ENCODE assay signal across 14 cellular contexts in the genomic region with DNA sequence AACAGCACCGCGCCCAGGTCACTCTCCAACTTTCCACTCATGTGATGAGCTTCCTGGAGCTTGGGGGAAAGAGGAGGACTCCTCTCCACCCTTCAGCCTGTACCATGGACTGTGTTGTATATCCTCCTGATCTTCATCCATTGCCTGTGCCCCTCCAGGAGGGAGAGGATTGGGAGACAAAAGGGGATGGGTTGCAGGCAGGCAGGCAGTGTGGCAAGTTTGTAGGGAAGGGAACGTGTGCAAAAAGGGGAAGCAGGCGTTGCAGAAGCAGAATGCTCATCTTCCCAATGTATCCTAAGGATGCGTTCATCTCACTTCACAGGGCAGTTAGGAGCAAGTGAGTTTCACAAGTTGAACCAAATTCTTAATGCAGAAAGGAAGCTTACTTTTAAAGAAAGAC. TPM values are rescaled to one million over a fixed set of nuclear protein-coding genes. Genes with fewer than 3 reads are reported as not detected.
A peak's percentile ranks its signal among the peaks of the same experiment; 100 is the strongest.
DNase-seq lines count a peak whose midpoint lies in the region; ATAC-seq, FAIRE-seq and TF ChIP-seq lines count a peak whose summit lies in the region.
"Had no signal": no experiment of that assay in that cellular context is flagged by ENCODE, and none has a peak within 500 bp of the region (broad histone marks: within the 10 kb centered on the region; RNA-seq: fewer than 3 reads in every experiment).

No MANE protein-coding gene starts in this region.

- intact Hi-C loops in CD14-positive monocyte (cut with micrococcal nuclease): no loop called here
- intact Hi-C loops in activated T-helper 1 cell treated with anti-CD3 and anti-CD28 coated beads, Interleukin-12 subunit alpha, Interleukin-12 subunit beta, Interleukin-2, Interleukin-4 antibody, amounts not matched to agents 30 ng/mL and 10 ng/mL and 1 ng/mL, durations not matched to agents 14 hours and 24 hours and 36 hours (cut with micrococcal nuclease): loop anchor here (2.0 to 5.0 kb wide), 2 partner anchors 16 to 191 kb away; no protein-coding TSS in a partner anchor
- intact Hi-C loops in HepG2 (cut with micrococcal nuclease; ENCODE audit: unreplicated experiment): no loop called here

- H3K9me3 Mint-ChIP-seq in CD14-positive monocyte: peaks cover 2 to 8% (median 3%) of the 10 kb centered on the region in 7 donors
- H3K9me3 Mint-ChIP-seq in activated T-helper 1 cell treated with anti-CD3 and anti-CD28 coated beads, Interleukin-12 subunit alpha, Interleukin-12 subunit beta, Interleukin-2, Interleukin-4 antibody, amounts not matched to agents 30 ng/mL and 10 ng/mL and 1 ng/mL, durations not matched to agents 14 hours and 24 hours and 36 hours: peaks cover 6% of the 10 kb centered on the region

- H3K4me1 Mint-ChIP-seq in CD14-positive monocyte: peaks cover 15% of the 10 kb centered on the region
- peaks cover 22% of the 10 kb centered on the region for H3K4me1 Mint-ChIP-seq in activated T-helper 1 cell treated with anti-CD3 and anti-CD28 coated beads, Interleukin-12 subunit alpha, Interleukin-12 subunit beta, Interleukin-2, Interleukin-4 antibody, amounts not matched to agents 30 ng/mL and 10 ng/mL and 1 ng/mL, durations not matched to agents 14 hours and 24 hours and 36 hours (ENCODE audit: low read depth)

- no peak overlapping the region for H3K27ac ChIP-seq in HepG2 (ENCODE audit: extremely low read length, insufficient read depth, low read length)

- in situ Hi-C loops in HepG2 (cut with HindIII; ENCODE audit: extremely low pct_ligation_motif_present, low pct_unique_long_range_greater_than_20kb): no loop called here

- no peaks in the 10 kb centered on the region for H3K36me3 Mint-ChIP-seq in CD14-positive monocyte
- no peaks in the 10 kb centered on the region for H3K36me3 Mint-ChIP-seq in activated T-helper 1 cell treated with anti-CD3 and anti-CD28 coated beads, Interleukin-12 subunit alpha, Interleukin-12 subunit beta, Interleukin-2, Interleukin-4 antibody, amounts not matched to agents 30 ng/mL and 10 ng/mL and 1 ng/mL, durations not matched to agents 14 hours and 24 hours and 36 hours (ENCODE audit: low read depth)

- DNase-seq in CD14-positive monocyte (ENCODE audit: low spot score): no peak
- DNase-seq in HT-29 (ENCODE audit: low spot score): peak; percentile 9
- DNase-seq in activated T-helper 1 cell treated with anti-CD3 and anti-CD28 coated beads, Interleukin-12 subunit alpha, Interleukin-12 subunit beta, Interleukin-2, Interleukin-4 antibody, amounts not matched to agents 30 ng/mL and 10 ng/mL and 1 ng/mL, durations not matched to agents 14 hours and 24 hours and 36 hours (ENCODE audit: low spot score): no peak
- DNase-seq in HepG2 (ENCODE audit: low spot score): no peak
- no peak for DNase-seq in cerebellar cortex (ENCODE audit: low spot score)
- DNase-seq: occipital lobe, RPMI8226 had no signal

- no peak for TF ChIP-seq CTCF in CD14-positive monocyte (IDR thresholded peaks at IDR 0.05)
- TF ChIP-seq CTCF in HepG2 (CRISPR knock-in tag; IDR thresholded peaks at IDR 0.05): no peak

- no peaks in the 10 kb centered on the region for H4K20me1 ChIP-seq in HepG2 (ENCODE audit: insufficient read depth, low read length)

- H3K79me2 ChIP-seq in HepG2 (ENCODE audit: insufficient read depth, low read length): no peaks in the 10 kb centered on the region

- TF ChIP-seq POLR2A in HepG2 (IDR thresholded peaks at IDR 0.05; ENCODE audit: insufficient read depth in 1 of 2, low read depth in 2 of 2, low read length in 2 of 2): no peak

- no peaks in the 10 kb centered on the region for H3K27me3 ChIP-seq in HepG2 (ENCODE audit: control insufficient read depth in 1 of 2, insufficient read depth in 2 of 2, low read length in 2 of 2)

- H3K4me3 ChIP-seq in HepG2 (replicated peaks in 1 of 3; ENCODE audit: insufficient read depth in 1 of 3, low read depth in 2 of 3, low read length in 3 of 3): peak overlapping the region in 1 of 3 experiments; percentile 68; a peak in 1 of 6 replicates

- no peak for TF ChIP-seq EP300 in HepG2 (IDR thresholded peaks at IDR 0.05; ENCODE audit: low read depth in 2 of 2, low read length in 2 of 2)
- no peak for TF ChIP-seq EP300 in HepG2 (CRISPR knock-in tag; IDR thresholded peaks at IDR 0.05; ENCODE audit: borderline replicate concordance)

- H3K36me3 ChIP-seq in HepG2 (replicated peaks in 1 of 2; ENCODE audit: control insufficient read depth in 1 of 2, insufficient read depth in 2 of 2, low read length in 2 of 2): no peaks in the 10 kb centered on the region

- CTCF ChIA-PET in HepG2 (lab: Yijun Ruan, JAX; ENCODE audit: low intra/inter-chr PET ratio, low total read pairs): no interaction called here

- no peak overlapping the region for H2AFZ ChIP-seq in HepG2 (ENCODE audit: low read length)

- peaks cover 7% of the 10 kb centered on the region for H3K4me1 ChIP-seq in HepG2 (ENCODE audit: insufficient read depth, low read length)

- no peak overlapping the region for H3K9ac ChIP-seq in HepG2 (ENCODE audit: insufficient read depth, low read depth, low read length)

- no peak for FAIRE-seq in HepG2 (lab: Jason Lieb, UNC)
- FAIRE-seq: frontal cortex, G401.6, HTR-8/SVneo had no signal

- H3K27me3 Mint-ChIP-seq in CD14-positive monocyte (ENCODE audit: low read depth in 3 of 3): peaks cover 0 to 4% (median 2%) of the 10 kb centered on the region in 3 donors
- H3K27me3 Mint-ChIP-seq in activated T-helper 1 cell treated with anti-CD3 and anti-CD28 coated beads, Interleukin-12 subunit alpha, Interleukin-12 subunit beta, Interleukin-2, Interleukin-4 antibody, amounts not matched to agents 30 ng/mL and 10 ng/mL and 1 ng/mL, durations not matched to agents 14 hours and 24 hours and 36 hours (ENCODE audit: insufficient read depth): peaks cover 7% of the 10 kb centered on the region

- no peak for TF ChIP-seq RAD21 in HepG2 (CRISPR knock-in tag; IDR thresholded peaks at IDR 0.05)

- BruUV-seq in HepG2 (replicated peaks; lab: Mats Ljungman, UMichigan): no TSS peak

- 31% methylated on average over 5 of the region's 5 CpGs for WGBS in HepG2 (ENCODE audit: low lambda C conversion rate)

- H3K27ac Mint-ChIP-seq in CD14-positive monocyte: peak overlapping the region in 2 of 7 donors; percentile 33 to 78
- no peak overlapping the region for H3K27ac Mint-ChIP-seq in activated T-helper 1 cell treated with anti-CD3 and anti-CD28 coated beads, Interleukin-12 subunit alpha, Interleukin-12 subunit beta, Interleukin-2, Interleukin-4 antibody, amounts not matched to agents 30 ng/mL and 10 ng/mL and 1 ng/mL, durations not matched to agents 14 hours and 24 hours and 36 hours

- no peaks in the 10 kb centered on the region for H3K9me3 ChIP-seq in HepG2 (ENCODE audit: low read length)

- H3K4me3 Mint-ChIP-seq in CD14-positive monocyte: peak overlapping the region; percentile 67 to 90
- peak overlapping the region; percentile 16 for H3K4me3 Mint-ChIP-seq in activated T-helper 1 cell treated with anti-CD3 and anti-CD28 coated beads, Interleukin-12 subunit alpha, Interleukin-12 subunit beta, Interleukin-2, Interleukin-4 antibody, amounts not matched to agents 30 ng/mL and 10 ng/mL and 1 ng/mL, durations not matched to agents 14 hours and 24 hours and 36 hours

- POLR2A ChIA-PET in HepG2 (lab: Yijun Ruan, JAX): interaction anchor here (0.9 kb wide), 1 partner anchor 136 kb away, joined by 3 read pairs; no protein-coding TSS in a partner anchor

- peak overlapping the region; percentile 87 for H3K4me2 ChIP-seq in HepG2 (ENCODE audit: low read depth, low read length)

- ATAC-seq in HepG2 (peak; percentile 47), GM21423 (IDR thresholded peaks at IDR 0.05; ENCODE audit: unreplicated experiment) (no peak), HG02571 (IDR thresholded peaks at IDR 0.05; ENCODE audit: unreplicated experiment) (no peak), GM21825 (IDR thresholded peaks at IDR 0.05; ENCODE audit: unreplicated experiment) (no peak)

RNA-seq across cellular contexts. Expression of gene GHSR, which starts 28.1 kb away (rescaled TPM):
- polyA plus RNA-seq in CD14-positive monocyte (not detected), HepG2 (2011; rRNA removed) (not detected in 2 replicates)
- not detected in 2 replicates for total RNA-seq in HT-29 (2014; rRNA removed; shearing (Covaris generic))
- not detected in 2 replicates for total RNA-seq in activated T-helper 1 cell treated with anti-CD3 and anti-CD28 coated beads, Interleukin-12 subunit alpha, Interleukin-12 subunit beta, Interleukin-2, Interleukin-4 antibody, amounts not matched to agents 30 ng/mL and 10 ng/mL and 1 ng/mL, durations not matched to agents 14 hours and 24 hours and 36 hours
- not detected in 2 replicates for total RNA-seq in HepG2 (2016; rRNA removed; fragmentation: Illumina TruSeq; extraction: Trizol)
- not detected in 2 replicates for total RNA-seq in HepG2 (2016; cell fraction: cytosol; rRNA removed; fragmentation: Illumina TruSeq; extraction: Trizol; ENCODE audit: low read depth)
- total RNA-seq in HepG2 (2016; cell fraction: insoluble cytoplasmic fraction; rRNA removed; fragmentation: Illumina TruSeq; extraction: Trizol): not detected in 2 replicates
- not detected in 2 replicates for total RNA-seq in HepG2 (2016; cell fraction: membrane; rRNA removed; fragmentation: Illumina TruSeq; extraction: Trizol)
- total RNA-seq in HepG2 (2016; cell fraction: nucleus; rRNA removed; fragmentation: Illumina TruSeq; extraction: Trizol): not detected in 2 replicates
- polyA plus RNA-seq in HepG2 (2011; cell fraction: cytosol; rRNA removed): not detected in 2 replicates
- polyA plus RNA-seq in HepG2 (2011; cell fraction: nucleus; rRNA removed): not detected in 2 replicates
- not detected in 2 replicates for polyA plus RNA-seq in HepG2 (2012)
- polyA plus RNA-seq in HepG2 (2016; cell fraction: cytosol; fragmentation: Illumina TruSeq; extraction: Trizol; ENCODE audit: low read depth): not detected in 2 replicates
- not detected in 2 replicates for polyA plus RNA-seq in HepG2 (2016; cell fraction: insoluble cytoplasmic fraction; fragmentation: Illumina TruSeq; extraction: Trizol; ENCODE audit: low read depth)
- polyA plus RNA-seq in HepG2 (2016; cell fraction: membrane; fragmentation: Illumina TruSeq; extraction: Trizol; ENCODE audit: low read depth): not detected in 2 replicates
- polyA plus RNA-seq in HepG2 (2016; cell fraction: nucleus; fragmentation: Illumina TruSeq; extraction: Trizol; ENCODE audit: insufficient read depth, low read depth): not detected in 2 replicates
- not detected in 2 replicates for polyA minus RNA-seq in HepG2 (2011; rRNA and poly(A)+ RNA removed; ENCODE audit: low replicate concordance)
- not detected in 2 replicates for polyA minus RNA-seq in HepG2 (2011; cell fraction: cytosol; rRNA and poly(A)+ RNA removed)
- polyA minus RNA-seq in HepG2 (2011; cell fraction: nucleus; rRNA and poly(A)+ RNA removed): not detected in 2 replicates
- total RNA-seq: activated naive CD4-positive, alpha-beta T cell treated with anti-CD3 and anti-CD28 coated beads, Interleukin-2, amount 50 U/mL, for 72 hours; occipital lobe had no signal

RNA-seq across cellular contexts. Expression of gene TNFSF10, which starts 46.9 kb away (rescaled TPM):
- polyA plus RNA-seq in CD14-positive monocyte: 100 to 1,000 TPM; 264 to 293 TPM
- 14.8 and 14.9 TPM in 2 replicates for total RNA-seq in HT-29 (2014; rRNA removed; shearing (Covaris generic))
- total RNA-seq in activated T-helper 1 cell treated with anti-CD3 and anti-CD28 coated beads, Interleukin-12 subunit alpha, Interleukin-12 subunit beta, Interleukin-2, Interleukin-4 antibody, amounts not matched to agents 30 ng/mL and 10 ng/mL and 1 ng/mL, durations not matched to agents 14 hours and 24 hours and 36 hours: 119 and 123 TPM in 2 replicates
- total RNA-seq in HepG2 (2016; rRNA removed; fragmentation: Illumina TruSeq; extraction: Trizol): 5.3 and 8.4 TPM in 2 replicates
- 1.4 and 1.9 TPM in 2 replicates for total RNA-seq in HepG2 (2016; cell fraction: cytosol; rRNA removed; fragmentation: Illumina TruSeq; extraction: Trizol; ENCODE audit: low read depth)
- total RNA-seq in HepG2 (2016; cell fraction: insoluble cytoplasmic fraction; rRNA removed; fragmentation: Illumina TruSeq; extraction: Trizol): 6.3 and 9.1 TPM in 2 replicates
- total RNA-seq in HepG2 (2016; cell fraction: membrane; rRNA removed; fragmentation: Illumina TruSeq; extraction: Trizol): 2.8 and 4.1 TPM in 2 replicates
- 6.0 and 7.6 TPM in 2 replicates for total RNA-seq in HepG2 (2016; cell fraction: nucleus; rRNA removed; fragmentation: Illumina TruSeq; extraction: Trizol)
- polyA plus RNA-seq in HepG2 (2011; rRNA removed): 9.9 and 20.3 TPM in 2 replicates
- 7.7 and 20.5 TPM in 2 replicates for polyA plus RNA-seq in HepG2 (2011; cell fraction: cytosol; rRNA removed)
- polyA plus RNA-seq in HepG2 (2011; cell fraction: nucleus; rRNA removed): 1.8 and 3.8 TPM in 2 replicates
- 30.8 and 49.4 TPM in 2 replicates for polyA plus RNA-seq in HepG2 (2012)
- 1.2 and 1.3 TPM in 2 replicates for polyA plus RNA-seq in HepG2 (2016; cell fraction: cytosol; fragmentation: Illumina TruSeq; extraction: Trizol; ENCODE audit: low read depth)
- polyA plus RNA-seq in HepG2 (2016; cell fraction: insoluble cytoplasmic fraction; fragmentation: Illumina TruSeq; extraction: Trizol; ENCODE audit: low read depth): 5.5 and 5.7 TPM in 2 replicates
- polyA plus RNA-seq in HepG2 (2016; cell fraction: membrane; fragmentation: Illumina TruSeq; extraction: Trizol; ENCODE audit: low read depth): 1.5 and 2.5 TPM in 2 replicates
- polyA plus RNA-seq in HepG2 (2016; cell fraction: nucleus; fragmentation: Illumina TruSeq; extraction: Trizol; ENCODE audit: insufficient read depth, low read depth): 9.4 and 10.5 TPM in 2 replicates
- polyA minus RNA-seq in HepG2 (2011; rRNA and poly(A)+ RNA removed; ENCODE audit: low replicate concordance): 1.5 and 11.8 TPM in 2 replicates
- polyA minus RNA-seq in HepG2 (2011; cell fraction: cytosol; rRNA and poly(A)+ RNA removed): 2.1 and 6.0 TPM in 2 replicates
- 5.4 and 9.8 TPM in 2 replicates for polyA minus RNA-seq in HepG2 (2011; cell fraction: nucleus; rRNA and poly(A)+ RNA removed)
